ENCODE assay signal across 1 cellular context in genomic region chr1:187714501-187714900, GRCh38.
TF ChIP-seq lines count a peak whose summit lies in the region.

No MANE protein-coding gene starts in this region.

TF ChIP-seq in HepG2, 621 proteins besides CTCF, POLR2A, EP300 and RAD21 (continued from another document):
- TF ChIP-seq, protein P1, sequence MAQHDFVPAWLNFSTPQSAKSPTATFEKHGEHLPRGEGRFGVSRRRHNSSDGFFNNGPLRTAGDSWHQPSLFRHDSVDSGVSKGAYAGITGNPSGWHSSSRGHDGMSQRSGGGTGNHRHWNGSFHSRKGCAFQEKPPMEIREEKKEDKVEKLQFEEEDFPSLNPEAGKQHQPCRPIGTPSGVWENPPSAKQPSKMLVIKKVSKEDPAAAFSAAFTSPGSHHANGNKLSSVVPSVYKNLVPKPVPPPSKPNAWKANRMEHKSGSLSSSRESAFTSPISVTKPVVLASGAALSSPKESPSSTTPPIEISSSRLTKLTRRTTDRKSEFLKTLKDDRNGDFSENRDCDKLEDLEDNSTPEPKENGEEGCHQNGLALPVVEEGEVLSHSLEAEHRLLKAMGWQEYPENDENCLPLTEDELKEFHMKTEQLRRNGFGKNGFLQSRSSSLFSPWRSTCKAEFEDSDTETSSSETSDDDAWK (CRISPR knock-in tag; IDR thresholded peaks at IDR 0.05), result no peak
TF ChIP-seq in HepG2: peak in this region for 0.
